In genomic region chr22:40218152-40218551, GRCh38 we compare ENCODE assay signal across 1 cellular context.
TF ChIP-seq lines count a peak whose summit lies in the region.

No MANE protein-coding gene starts in this region.

TF ChIP-seq in SK-N-SH, 30 proteins besides CTCF, POLR2A, EP300 and RAD21 (continued from another document):
- no peak for TF ChIP-seq SIN3A (IDR thresholded peaks at IDR 0.05; ENCODE audit: borderline replicate concordance, low read depth, low read length)
- TF ChIP-seq ELF1 (IDR thresholded peaks at IDR 0.05) = no peak
- TF ChIP-seq FOSL2 (IDR thresholded peaks at IDR 0.05; ENCODE audit: borderline replicate concordance, low read depth) = no peak
- TF ChIP-seq TEAD4 (IDR thresholded peaks at IDR 0.05; ENCODE audit: borderline replicate concordance, insufficient read depth) = no peak
